In the genomic region with DNA sequence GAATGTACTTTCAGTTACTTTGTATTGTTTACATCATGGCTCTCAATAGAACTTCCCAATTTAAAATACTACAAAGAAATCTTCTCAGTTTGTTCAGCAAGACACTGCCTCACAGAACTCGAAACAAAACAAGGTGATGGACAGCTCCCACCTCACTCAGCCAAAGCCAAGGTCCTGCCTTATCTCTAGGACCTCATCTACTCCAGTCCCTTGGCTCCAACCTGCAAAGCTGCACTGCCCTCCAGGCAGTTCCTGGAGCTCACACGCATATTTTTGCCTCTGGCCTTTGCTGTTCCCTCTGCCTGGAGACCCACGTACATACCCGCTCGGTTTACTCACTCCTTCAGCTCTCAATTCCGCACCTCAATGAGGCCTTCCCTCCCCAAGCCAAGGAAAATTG, we compare ENCODE assay signal across 17 cellular contexts. TPM values are rescaled to one million over a fixed set of nuclear protein-coding genes. Genes with fewer than 3 reads are reported as not detected.
A peak's percentile ranks its signal among the peaks of the same experiment; 100 is the strongest.
DNase-seq lines count a peak whose midpoint lies in the region; ATAC-seq lines count a peak whose summit lies in the region.
"Had no signal": no experiment of that assay in that cellular context is flagged by ENCODE, and none has a peak within 500 bp of the region (broad histone marks: within the 10 kb centered on the region; RNA-seq: fewer than 3 reads in every experiment).

No MANE protein-coding gene starts in this region.

- ATAC-seq in stimulated activated naive B cell treated with anti-CD40 and anti-IgM and Interleukin-4, amounts not matched to agents 10 μg/mL and 1 μg/mL and 100 μg/mL, for 72 hours (replicated peaks): peak in 1 of 2 donors; percentile 14
- ATAC-seq in natural killer cell treated with Interleukin-12 subunit alpha and Interleukin-12 subunit beta and Interleukin-15 and Interleukin-18, amount 100 ng/mL, for 72 hours: no peak
- ATAC-seq: CD8-positive, alpha-beta T cell had no signal

- DNase-seq in ELF-1 (ENCODE audit: low read depth, low spot score) (peak; percentile 14), NCI-H226 (peak; percentile 11), iPS-NIHi7 (ENCODE audit: extremely low spot score) (peak; percentile 18), HuH-7.5 (ENCODE audit: low spot score) (no peak)
- no peak for DNase-seq in stimulated activated naive B cell treated with anti-CD40 and anti-IgM and Interleukin-4, amounts not matched to agents 10 μg/mL and 1 μg/mL and 100 μg/mL, for 72 hours
- DNase-seq in natural killer cell treated with Interleukin-12 subunit alpha and Interleukin-12 subunit beta and Interleukin-15 and Interleukin-18, amount 100 ng/mL, for 72 hours (ENCODE audit: low spot score): no peak
- no peak for DNase-seq in effector CD4-positive, alpha-beta T cell
- DNase-seq: CD8-positive, alpha-beta T cell; COR-L47; DMS153; DMS79 treated with DMSO at 0.1 percent for 48 hours; EL; GF-D8; GOT3; H9 had no signal

- H3K27ac Mint-ChIP-seq in stimulated activated naive B cell treated with anti-CD40 and anti-IgM and Interleukin-4, amounts not matched to agents 10 μg/mL and 1 μg/mL and 100 μg/mL, for 72 hours: no peak overlapping the region
- H3K27ac Mint-ChIP-seq in natural killer cell treated with Interleukin-12 subunit alpha and Interleukin-12 subunit beta and Interleukin-15 and Interleukin-18, amount 100 ng/mL, for 72 hours: no peak overlapping the region
- H3K27ac Mint-ChIP-seq: CD8-positive, alpha-beta T cell; H9 had no signal

- H3K4me3 Mint-ChIP-seq in stimulated activated naive B cell treated with anti-CD40 and anti-IgM and Interleukin-4, amounts not matched to agents 10 μg/mL and 1 μg/mL and 100 μg/mL, for 72 hours: peak overlapping the region; percentile 45 to 64
- no peak overlapping the region for H3K4me3 Mint-ChIP-seq in natural killer cell treated with Interleukin-12 subunit alpha and Interleukin-12 subunit beta and Interleukin-15 and Interleukin-18, amount 100 ng/mL, for 72 hours
- H3K4me3 Mint-ChIP-seq: CD14-positive monocyte; CD8-positive, alpha-beta T cell; H9 had no signal

- H3K36me3 Mint-ChIP-seq in stimulated activated naive B cell treated with anti-CD40 and anti-IgM and Interleukin-4, amounts not matched to agents 10 μg/mL and 1 μg/mL and 100 μg/mL, for 72 hours: peaks cover 74 to 77% of the 10 kb centered on the region in 2 donors
- H3K36me3 Mint-ChIP-seq in natural killer cell treated with Interleukin-12 subunit alpha and Interleukin-12 subunit beta and Interleukin-15 and Interleukin-18, amount 100 ng/mL, for 72 hours: peaks cover 34% of the 10 kb centered on the region

- no peaks in the 10 kb centered on the region for H3K27me3 Mint-ChIP-seq in stimulated activated naive B cell treated with anti-CD40 and anti-IgM and Interleukin-4, amounts not matched to agents 10 μg/mL and 1 μg/mL and 100 μg/mL, for 72 hours
- peaks cover 0 to 30% of the 10 kb centered on the region in 2 donors for H3K27me3 Mint-ChIP-seq in natural killer cell treated with Interleukin-12 subunit alpha and Interleukin-12 subunit beta and Interleukin-15 and Interleukin-18, amount 100 ng/mL, for 72 hours

- peaks cover 28 to 45% of the 10 kb centered on the region in 2 donors for H3K4me1 Mint-ChIP-seq in stimulated activated naive B cell treated with anti-CD40 and anti-IgM and Interleukin-4, amounts not matched to agents 10 μg/mL and 1 μg/mL and 100 μg/mL, for 72 hours
- H3K4me1 Mint-ChIP-seq in natural killer cell treated with Interleukin-12 subunit alpha and Interleukin-12 subunit beta and Interleukin-15 and Interleukin-18, amount 100 ng/mL, for 72 hours (ENCODE audit: low read depth in 2 of 2): peaks cover 7 to 30% of the 10 kb centered on the region in 2 donors
- H3K4me1 Mint-ChIP-seq: H9 had no signal

- peaks cover 0 to 3% of the 10 kb centered on the region in 2 donors for H3K9me3 Mint-ChIP-seq in stimulated activated naive B cell treated with anti-CD40 and anti-IgM and Interleukin-4, amounts not matched to agents 10 μg/mL and 1 μg/mL and 100 μg/mL, for 72 hours
- H3K9me3 Mint-ChIP-seq in natural killer cell treated with Interleukin-12 subunit alpha and Interleukin-12 subunit beta and Interleukin-15 and Interleukin-18, amount 100 ng/mL, for 72 hours: no peaks in the 10 kb centered on the region
- H3K9me3 Mint-ChIP-seq: CD8-positive, alpha-beta T cell; H9 had no signal

RNA-seq across cellular contexts. Expression of a gene that starts 40.3 kb away (rescaled TPM):
- 100 to 1,000 TPM in 1 of 2 donors, 10 to 100 TPM in 1; 35.5 to 117 TPM for total RNA-seq in natural killer cell treated with Interleukin-12 subunit alpha and Interleukin-12 subunit beta and Interleukin-15 and Interleukin-18, amount 100 ng/mL, for 72 hours
- total RNA-seq: HT-29 had no signal

Comparison
In these comparisons a context has a peak if more than half of its experiments do, and no peak if none do; other contexts are left out.
1. DNase-seq: peak in ELF-1 (single experiment), NCI-H226 (single experiment) and iPS-NIHi7 (single experiment); none in stimulated activated naive B cell treated with anti-CD40 and anti-IgM and Interleukin-4, amounts not matched to agents 10 μg/mL and 1 μg/mL and 100 μg/mL, for 72 hours (single experiment), natural killer cell treated with Interleukin-12 subunit alpha and Interleukin-12 subunit beta and Interleukin-15 and Interleukin-18, amount 100 ng/mL, for 72 hours (single experiment), effector CD4-positive, alpha-beta T cell (single experiment) and HuH-7.5 (single experiment).